ENCODE assay signal across 10 cellular contexts in genomic region chr16:57797526-57798266, GRCh38. TPM values are rescaled to one million over a fixed set of nuclear protein-coding genes. Genes with fewer than 3 reads are reported as not detected.
DNase-seq lines count a peak whose midpoint lies in the region; ATAC-seq and TF ChIP-seq lines count a peak whose summit lies in the region.
"Had no signal": no experiment of that assay in that cellular context is flagged by ENCODE, and none has a peak within 500 bp of the region (broad histone marks: within the 10 kb centered on the region; RNA-seq: fewer than 3 reads in every experiment).

No MANE protein-coding gene starts in this region.

- no peak overlapping the region for H3K9ac ChIP-seq in endodermal cell (ENCODE audit: extremely low read depth, low read length, poor library complexity, severe bottlenecking)

- H3K4me1 Mint-ChIP-seq in endodermal cell = peaks cover 44% of the 10 kb centered on the region

- no peaks in the 10 kb centered on the region for H3K27me3 Mint-ChIP-seq in endodermal cell (ENCODE audit: insufficient read depth)

- H3K9me3 ChIP-seq in endodermal cell (ENCODE audit: control insufficient read depth, low read length) (no peaks in the 10 kb centered on the region), lower lobe of right lung (no peaks in the 10 kb centered on the region), testis (no peaks in the 10 kb centered on the region)
- H3K9me3 ChIP-seq: gastroesophageal sphincter had no signal

- H3K4me1 ChIP-seq in endodermal cell (ENCODE audit: control insufficient read depth, insufficient read depth, low read length) (peaks cover 28% of the 10 kb centered on the region), lower lobe of right lung (peaks cover 56% of the 10 kb centered on the region), testis (peaks cover 33% of the 10 kb centered on the region)

- no peaks in the 10 kb centered on the region for H3K9me3 Mint-ChIP-seq in endodermal cell
- H3K9me3 Mint-ChIP-seq: activated naive CD8-positive, alpha-beta T cell treated with anti-CD3 and anti-CD28 coated beads, Interleukin-2, amount 10 ng/mL, durations not matched to agents 7 days and 5 days had no signal

- H3K4me3 Mint-ChIP-seq in endodermal cell = peak overlapping the region; percentile 44
- H3K4me3 Mint-ChIP-seq: activated naive CD8-positive, alpha-beta T cell treated with anti-CD3 and anti-CD28 coated beads, Interleukin-2, amount 10 ng/mL, durations not matched to agents 7 days and 5 days had no signal

- peaks cover 11% of the 10 kb centered on the region for H3K36me3 Mint-ChIP-seq in endodermal cell (ENCODE audit: low read depth)
- H3K36me3 Mint-ChIP-seq: activated naive CD8-positive, alpha-beta T cell treated with anti-CD3 and anti-CD28 coated beads, Interleukin-2, amount 10 ng/mL, durations not matched to agents 7 days and 5 days had no signal

- H3K36me3 ChIP-seq in endodermal cell (ENCODE audit: control insufficient read depth, insufficient read depth, low read length) = peaks cover 35% of the 10 kb centered on the region
- H3K36me3 ChIP-seq in lower lobe of right lung = peaks cover 31% of the 10 kb centered on the region
- no peaks in the 10 kb centered on the region for H3K36me3 ChIP-seq in testis (ENCODE audit: low read depth, missing control alignments)

- no peak for TF ChIP-seq POLR2A in testis (IDR thresholded peaks at IDR 0.05)

- H3K4me3 ChIP-seq in endodermal cell (ENCODE audit: low read length) (no peak overlapping the region), lower lobe of right lung (peak overlapping the region; percentile 45), testis (peak overlapping the region in 1 of 2 donors; percentile 17)
- H3K4me3 ChIP-seq: gastroesophageal sphincter had no signal

- intact Hi-C loops in lower lobe of right lung (cut with DNase I) (no loop called here), testis (cut with DNase I; ENCODE audit: low total_unique reads) (no loop called here)

- H3K27me3 ChIP-seq in endodermal cell (ENCODE audit: control insufficient read depth, insufficient read depth, low read length, poor library complexity, severe bottlenecking) (no peaks in the 10 kb centered on the region), lower lobe of right lung (ENCODE audit: low read depth) (no peaks in the 10 kb centered on the region), testis (no peaks in the 10 kb centered on the region)
- H3K27me3 ChIP-seq: gastroesophageal sphincter had no signal

- 69 to 71% methylated on average over 7 to 42 of the region's 42 CpGs for WGBS in endodermal cell (ENCODE audit: insufficient coverage in 1 of 2, insufficient read length in 1 of 2), 2 experiments
- WGBS in testis, 2 donors = 73 to 77% methylated on average over 11 to 42 of the region's 42 CpGs

- TF ChIP-seq CTCF in endodermal cell (conservative IDR thresholded peaks at IDR 0.05) = no peak
- TF ChIP-seq CTCF in lower lobe of right lung (IDR thresholded peaks at IDR 0.05) = no peak
- no peak for TF ChIP-seq CTCF in testis (IDR thresholded peaks at IDR 0.05)

- peak overlapping the region; percentile 77 for H3K27ac Mint-ChIP-seq in endodermal cell
- H3K27ac Mint-ChIP-seq: activated naive CD8-positive, alpha-beta T cell treated with anti-CD3 and anti-CD28 coated beads, Interleukin-2, amount 10 ng/mL, durations not matched to agents 7 days and 5 days had no signal

- DNase-seq in NCI-H2227 (lab: John Stamatoyannopoulos, UW; ENCODE audit: unreplicated experiment) = peak; percentile 46
- no peak for DNase-seq in NCI-H2227 treated with DMSO at 0.1 percent for 48 hours (lab: John Stamatoyannopoulos, UW)
- peak; percentile 90 for DNase-seq in endodermal cell
- peak; percentile 80 for DNase-seq in lower lobe of right lung
- peak; percentile 74 for DNase-seq in ureter (ENCODE audit: low spot score)
- DNase-seq in NCI-H774 (lab: John Stamatoyannopoulos, UW) = no peak
- no peak for DNase-seq in testis
- no peak for DNase-seq in NCI-H2029 (lab: John Stamatoyannopoulos, UW)
- DNase-seq: activated naive CD8-positive, alpha-beta T cell treated with anti-CD3 and anti-CD28 coated beads, Interleukin-2, amount 10 ng/mL, durations not matched to agents 7 days and 5 days had no signal

- H3K27ac ChIP-seq in endodermal cell (ENCODE audit: low read depth, low read length) (no peak overlapping the region), lower lobe of right lung (peak overlapping the region; percentile 81), testis (no peak overlapping the region)
- H3K27ac ChIP-seq: gastroesophageal sphincter had no signal

- peak; percentile 85 to 88 for ATAC-seq in lower lobe of right lung
- ATAC-seq: gastroesophageal sphincter had no signal

RNA-seq across cellular contexts. Expression of gene KIFC3, which starts 4.6 kb away (rescaled TPM):
- total RNA-seq in endodermal cell (10 to 100 TPM; 39.2 to 39.3 TPM), lower lobe of right lung (70.9 TPM), ureter (117 TPM), testis (100 to 1,000 TPM; 137 to 185 TPM)
- polyA plus RNA-seq in endodermal cell (2013, experiment 1 of 2) = 18.0 TPM
- polyA plus RNA-seq in endodermal cell (2013, experiment 2 of 2) = 22.9 TPM
- 105 TPM for polyA plus RNA-seq in testis (ENCODE audit: insufficient read depth, low read depth, low replicate concordance)

Comparison
In these comparisons a context has a peak if more than half of its experiments do, and no peak if none do; other contexts are left out.
1. DNase-seq: peak in NCI-H2227 (single experiment), endodermal cell (single experiment), lower lobe of right lung (single experiment) and ureter (single experiment); none in NCI-H2227 treated with DMSO at 0.1 percent for 48 hours (single experiment), NCI-H774 (single experiment), testis (single experiment) and NCI-H2029 (single experiment).